10 cellular contexts compared by ENCODE assay signal in the genomic region with DNA sequence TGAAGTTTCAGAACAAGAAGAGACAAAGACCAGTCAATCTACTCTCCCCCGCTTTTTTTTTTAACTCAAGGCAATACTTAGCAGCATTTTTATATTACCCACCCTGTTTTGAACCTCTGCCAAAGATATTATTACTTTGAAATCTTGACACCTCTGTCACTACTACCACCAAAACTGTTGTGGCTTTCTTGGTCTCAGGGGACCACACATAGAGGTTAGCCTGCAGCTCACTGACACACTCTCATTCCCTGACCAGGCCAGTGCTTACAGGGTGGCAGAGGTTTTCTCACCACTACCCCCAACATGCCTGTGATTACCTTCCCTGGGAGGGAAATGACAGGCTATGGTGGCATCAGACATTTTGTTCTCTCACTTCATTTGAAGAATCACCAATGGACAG.
A peak's percentile ranks its signal among the peaks of the same experiment; 100 is the strongest.
DNase-seq lines count a peak whose midpoint lies in the region; ATAC-seq and TF ChIP-seq lines count a peak whose summit lies in the region.
"Had no signal": no experiment of that assay in that cellular context is flagged by ENCODE, and none has a peak within 500 bp of the region (broad histone marks: within the 10 kb centered on the region; RNA-seq: fewer than 3 reads in every experiment).

No MANE protein-coding gene starts in this region.

- no peaks in the 10 kb centered on the region for H3K9me3 ChIP-seq in testis
- H3K9me3 ChIP-seq in transverse colon: no peaks in the 10 kb centered on the region

- in situ Hi-C loops in transverse colon (cut with MboI; ENCODE audit: low pct_ligation_motif_present in 1 of 4, low pct_unique_long_range_greater_than_20kb in 1 of 4, low sequenced_read_pairs in 3 of 4): no loop called here

- H3K4me1 ChIP-seq in testis (no peaks in the 10 kb centered on the region), transverse colon (no peaks in the 10 kb centered on the region)

- no peak overlapping the region for H3K27ac Mint-ChIP-seq in activated naive CD8-positive, alpha-beta T cell treated with anti-CD3 and anti-CD28 coated beads, Interleukin-2, amount 10 ng/mL, durations not matched to agents 7 days and 5 days
- no peak overlapping the region for H3K27ac Mint-ChIP-seq in activated T-helper 1 cell treated with anti-CD3 and anti-CD28 coated beads, Interleukin-12 subunit alpha, Interleukin-12 subunit beta, Interleukin-2, Interleukin-4 antibody, amounts not matched to agents 30 ng/mL and 10 ng/mL and 1 ng/mL, durations not matched to agents 14 hours and 24 hours and 36 hours
- H3K27ac Mint-ChIP-seq: HFFc6 had no signal

- no peak for TF ChIP-seq POLR2A in testis (IDR thresholded peaks at IDR 0.05)
- TF ChIP-seq POLR2A in transverse colon (IDR thresholded peaks at IDR 0.05): no peak

- POLR2A ChIA-PET in activated naive CD8-positive, alpha-beta T cell treated with anti-CD3 and anti-CD28 coated beads, Interleukin-2, amount 10 ng/mL, durations not matched to agents 7 days and 5 days (lab: Charles Lee): no interaction called here

- H3K36me3 ChIP-seq in testis (ENCODE audit: low read depth, missing control alignments) (no peaks in the 10 kb centered on the region), transverse colon (no peaks in the 10 kb centered on the region)

- no peaks in the 10 kb centered on the region for H3K27me3 Mint-ChIP-seq in activated naive CD8-positive, alpha-beta T cell treated with anti-CD3 and anti-CD28 coated beads, Interleukin-2, amount 10 ng/mL, durations not matched to agents 7 days and 5 days
- H3K27me3 Mint-ChIP-seq in activated T-helper 1 cell treated with anti-CD3 and anti-CD28 coated beads, Interleukin-12 subunit alpha, Interleukin-12 subunit beta, Interleukin-2, Interleukin-4 antibody, amounts not matched to agents 30 ng/mL and 10 ng/mL and 1 ng/mL, durations not matched to agents 14 hours and 24 hours and 36 hours (ENCODE audit: insufficient read depth): peaks cover 2% of the 10 kb centered on the region

- no peak for DNase-seq in activated naive CD8-positive, alpha-beta T cell treated with anti-CD3 and anti-CD28 coated beads, Interleukin-2, amount 10 ng/mL, durations not matched to agents 7 days and 5 days
- no peak for DNase-seq in testis
- no peak for DNase-seq in NCI-H526 (lab: John Stamatoyannopoulos, UW)
- no peak for DNase-seq in transverse colon
- DNase-seq in activated T-helper 1 cell treated with anti-CD3 and anti-CD28 coated beads, Interleukin-12 subunit alpha, Interleukin-12 subunit beta, Interleukin-2, Interleukin-4 antibody, amounts not matched to agents 30 ng/mL and 10 ng/mL and 1 ng/mL, durations not matched to agents 14 hours and 24 hours and 36 hours (ENCODE audit: low spot score): no peak
- DNase-seq: HFFc6, NCI-H446 had no signal

- no peak for TF ChIP-seq EP300 in transverse colon (IDR thresholded peaks at IDR 0.05; ENCODE audit: low read depth)

- H3K4me3 ChIP-seq in testis (no peak overlapping the region), transverse colon (no peak overlapping the region)

- no peaks in the 10 kb centered on the region for H3K9me3 Mint-ChIP-seq in activated naive CD8-positive, alpha-beta T cell treated with anti-CD3 and anti-CD28 coated beads, Interleukin-2, amount 10 ng/mL, durations not matched to agents 7 days and 5 days
- no peaks in the 10 kb centered on the region for H3K9me3 Mint-ChIP-seq in activated T-helper 1 cell treated with anti-CD3 and anti-CD28 coated beads, Interleukin-12 subunit alpha, Interleukin-12 subunit beta, Interleukin-2, Interleukin-4 antibody, amounts not matched to agents 30 ng/mL and 10 ng/mL and 1 ng/mL, durations not matched to agents 14 hours and 24 hours and 36 hours
- H3K9me3 Mint-ChIP-seq: HFFc6 had no signal

- H3K4me1 Mint-ChIP-seq in activated naive CD8-positive, alpha-beta T cell treated with anti-CD3 and anti-CD28 coated beads, Interleukin-2, amount 10 ng/mL, durations not matched to agents 7 days and 5 days: peaks cover 9% of the 10 kb centered on the region
- H3K4me1 Mint-ChIP-seq in activated T-helper 1 cell treated with anti-CD3 and anti-CD28 coated beads, Interleukin-12 subunit alpha, Interleukin-12 subunit beta, Interleukin-2, Interleukin-4 antibody, amounts not matched to agents 30 ng/mL and 10 ng/mL and 1 ng/mL, durations not matched to agents 14 hours and 24 hours and 36 hours (ENCODE audit: low read depth): no peaks in the 10 kb centered on the region

- H3K36me3 Mint-ChIP-seq in activated naive CD8-positive, alpha-beta T cell treated with anti-CD3 and anti-CD28 coated beads, Interleukin-2, amount 10 ng/mL, durations not matched to agents 7 days and 5 days: peaks cover 4% of the 10 kb centered on the region
- H3K36me3 Mint-ChIP-seq in activated T-helper 1 cell treated with anti-CD3 and anti-CD28 coated beads, Interleukin-12 subunit alpha, Interleukin-12 subunit beta, Interleukin-2, Interleukin-4 antibody, amounts not matched to agents 30 ng/mL and 10 ng/mL and 1 ng/mL, durations not matched to agents 14 hours and 24 hours and 36 hours (ENCODE audit: low read depth): peaks cover 3% of the 10 kb centered on the region

- H3K27me3 ChIP-seq in testis (no peaks in the 10 kb centered on the region), transverse colon (no peaks in the 10 kb centered on the region)

- WGBS in testis, 2 donors: 94 to 100% methylated on average over 1 of the region's 1 CpG
- 83 to 94% methylated on average over 1 of the region's 1 CpG for WGBS in transverse colon (ENCODE audit: low coverage in 1 of 2), 2 donors

- intact Hi-C loops in testis (cut with DNase I; ENCODE audit: low total_unique reads): loop anchor here (10.0 kb wide), 1 partner anchor 258 kb away; no protein-coding TSS in a partner anchor
- intact Hi-C loops in transverse colon (cut with DNase I; ENCODE audit: low total_unique reads): no loop called here
- intact Hi-C loops in activated T-helper 1 cell treated with anti-CD3 and anti-CD28 coated beads, Interleukin-12 subunit alpha, Interleukin-12 subunit beta, Interleukin-2, Interleukin-4 antibody, amounts not matched to agents 30 ng/mL and 10 ng/mL and 1 ng/mL, durations not matched to agents 14 hours and 24 hours and 36 hours (cut with micrococcal nuclease): loop anchor here (5.0 kb wide), 3 partner anchors 141 to 696 kb away; a partner anchor contains a TSS

- H3K4me3 Mint-ChIP-seq in activated naive CD8-positive, alpha-beta T cell treated with anti-CD3 and anti-CD28 coated beads, Interleukin-2, amount 10 ng/mL, durations not matched to agents 7 days and 5 days: no peak overlapping the region
- no peak overlapping the region for H3K4me3 Mint-ChIP-seq in activated T-helper 1 cell treated with anti-CD3 and anti-CD28 coated beads, Interleukin-12 subunit alpha, Interleukin-12 subunit beta, Interleukin-2, Interleukin-4 antibody, amounts not matched to agents 30 ng/mL and 10 ng/mL and 1 ng/mL, durations not matched to agents 14 hours and 24 hours and 36 hours
- H3K4me3 Mint-ChIP-seq: HFFc6 had no signal

- H3K27ac ChIP-seq in testis (no peak overlapping the region), transverse colon (no peak overlapping the region)

- ATAC-seq in GM18517 (IDR thresholded peaks at IDR 0.05; ENCODE audit: unreplicated experiment) (peak; percentile 94), GM21381 (IDR thresholded peaks at IDR 0.05; ENCODE audit: unreplicated experiment) (peak; percentile 96), HG03095 (IDR thresholded peaks at IDR 0.05; ENCODE audit: unreplicated experiment) (peak; percentile 90)
- peak; percentile 33 for ATAC-seq in activated naive CD8-positive, alpha-beta T cell treated with anti-CD3 and anti-CD28 coated beads, Interleukin-2, amount 10 ng/mL, durations not matched to agents 7 days and 5 days (ENCODE audit: low read depth)

- TF ChIP-seq CTCF in testis (IDR thresholded peaks at IDR 0.05) (no peak), transverse colon (IDR thresholded peaks at IDR 0.05) (no peak)

Comparison
In these comparisons a context has a peak if more than half of its experiments do, and no peak if none do; other contexts are left out.
1. ATAC-seq: peak in every context shown above with its lines; median percentile 96 in GM21381; 94 in GM18517; 90 in HG03095; 33 in activated naive CD8-positive, alpha-beta T cell treated with anti-CD3 and anti-CD28 coated beads, Interleukin-2, amount 10 ng/mL, durations not matched to agents 7 days and 5 days.